ENCODE assay signal across 11 cellular contexts in genomic region chr21:46424062-46424591, GRCh38. TPM values are rescaled to one million over a fixed set of nuclear protein-coding genes. Genes with fewer than 3 reads are reported as not detected.
DNase-seq lines count a peak whose midpoint lies in the region; ATAC-seq and TF ChIP-seq lines count a peak whose summit lies in the region.
"Had no signal": no experiment of that assay in that cellular context is flagged by ENCODE, and none has a peak within 500 bp of the region (broad histone marks: within the 10 kb centered on the region; RNA-seq: fewer than 3 reads in every experiment).

No MANE protein-coding gene starts in this region.

- H3K27me3 ChIP-seq in GM23338 (ENCODE audit: insufficient read depth): no peaks in the 10 kb centered on the region
- no peaks in the 10 kb centered on the region for H3K27me3 ChIP-seq in Peyer's patch
- no peaks in the 10 kb centered on the region for H3K27me3 ChIP-seq in thyroid gland
- H3K27me3 ChIP-seq: SJSA1 had no signal

- no peaks in the 10 kb centered on the region for H4K20me1 ChIP-seq in GM23338 (replicated peaks; ENCODE audit: insufficient read depth)

- 0 out of 2 replicates have a peak, but pooled peaks cover 6% of the 10 kb centered on the region for H3F3A ChIP-seq in GM23338 (replicated peaks; ENCODE audit: low read depth)

- H3K27me3 Mint-ChIP-seq in GM23338 (ENCODE audit: insufficient read depth, low read depth, poor library complexity): peaks cover 15% of the 10 kb centered on the region
- H3K27me3 Mint-ChIP-seq in activated naive CD8-positive, alpha-beta T cell treated with anti-CD3 and anti-CD28 coated beads, Interleukin-2, amount 50 U/mL, for 24 hours: no peaks in the 10 kb centered on the region
- H3K27me3 Mint-ChIP-seq in natural killer cell treated with Interleukin-12 subunit alpha and Interleukin-12 subunit beta and Interleukin-15 and Interleukin-18, amount 100 ng/mL, for 72 hours: no peaks in the 10 kb centered on the region

- TF ChIP-seq CTCF in GM23338 (conservative IDR thresholded peaks at IDR 0.05; ENCODE audit: low read depth in 2 of 2): peak in 1 of 2 experiments; percentile 18; a peak in 1 of 4 replicates
- no peak for TF ChIP-seq CTCF in Peyer's patch (IDR thresholded peaks at IDR 0.05)
- TF ChIP-seq CTCF in thyroid gland (IDR thresholded peaks at IDR 0.05): no peak

- H3K36me3 Mint-ChIP-seq in GM23338 (ENCODE audit: low read depth): peaks cover 47% of the 10 kb centered on the region
- peaks cover 16% of the 10 kb centered on the region for H3K36me3 Mint-ChIP-seq in activated naive CD8-positive, alpha-beta T cell treated with anti-CD3 and anti-CD28 coated beads, Interleukin-2, amount 50 U/mL, for 24 hours (ENCODE audit: low read depth)
- no peaks in the 10 kb centered on the region for H3K36me3 Mint-ChIP-seq in natural killer cell treated with Interleukin-12 subunit alpha and Interleukin-12 subunit beta and Interleukin-15 and Interleukin-18, amount 100 ng/mL, for 72 hours

- intact Hi-C loops in thyroid gland (cut with DNase I): no loop called here

- H3K9me2 ChIP-seq in GM23338 (ENCODE audit: insufficient read depth): no peaks in the 10 kb centered on the region

- 85 to 92% methylated on average over 10 to 12 of the region's 15 CpGs for WGBS in thyroid gland, 2 donors

- H3K4me1 Mint-ChIP-seq in GM23338: peaks cover 31% of the 10 kb centered on the region
- peaks cover 22% of the 10 kb centered on the region for H3K4me1 Mint-ChIP-seq in activated naive CD8-positive, alpha-beta T cell treated with anti-CD3 and anti-CD28 coated beads, Interleukin-2, amount 50 U/mL, for 24 hours
- H3K4me1 Mint-ChIP-seq in natural killer cell treated with Interleukin-12 subunit alpha and Interleukin-12 subunit beta and Interleukin-15 and Interleukin-18, amount 100 ng/mL, for 72 hours (ENCODE audit: low read depth in 2 of 2): peaks cover 13 to 18% of the 10 kb centered on the region in 2 donors

- H3K27ac ChIP-seq in GM23338 (ENCODE audit: low read depth): no peak overlapping the region
- H3K27ac ChIP-seq in Peyer's patch: peak overlapping the region in 3 of 4 donors; percentile 20 to 60 (median 22)
- no peak overlapping the region for H3K27ac ChIP-seq in thyroid gland
- H3K27ac ChIP-seq: epithelial cell of prostate, SJSA1 had no signal

- no peaks in the 10 kb centered on the region; the same call in 2 of the 3 replicates for H3K9me3 Mint-ChIP-seq in GM23338
- H3K9me3 Mint-ChIP-seq in activated naive CD8-positive, alpha-beta T cell treated with anti-CD3 and anti-CD28 coated beads, Interleukin-2, amount 50 U/mL, for 24 hours: no peaks in the 10 kb centered on the region
- H3K9me3 Mint-ChIP-seq in natural killer cell treated with Interleukin-12 subunit alpha and Interleukin-12 subunit beta and Interleukin-15 and Interleukin-18, amount 100 ng/mL, for 72 hours: no peaks in the 10 kb centered on the region

- H3K9me3 ChIP-seq in Peyer's patch (no peaks in the 10 kb centered on the region), thyroid gland (no peaks in the 10 kb centered on the region)
- H3K9me3 ChIP-seq: SJSA1 had no signal

- H3K4me1 ChIP-seq in GM23338 (ENCODE audit: insufficient read depth) (peaks cover 13% of the 10 kb centered on the region), Peyer's patch (no peaks in the 10 kb centered on the region), thyroid gland (no peaks in the 10 kb centered on the region)
- H3K4me1 ChIP-seq: SJSA1 had no signal

- no peak overlapping the region; the same call in 1 of the 2 replicates for H3K27ac Mint-ChIP-seq in GM23338
- peak overlapping the region; percentile 18 for H3K27ac Mint-ChIP-seq in activated naive CD8-positive, alpha-beta T cell treated with anti-CD3 and anti-CD28 coated beads, Interleukin-2, amount 50 U/mL, for 24 hours
- H3K27ac Mint-ChIP-seq in natural killer cell treated with Interleukin-12 subunit alpha and Interleukin-12 subunit beta and Interleukin-15 and Interleukin-18, amount 100 ng/mL, for 72 hours: peak overlapping the region; percentile 76 to 83

- no peak overlapping the region for H3K4me2 ChIP-seq in GM23338

- H2AFZ ChIP-seq in GM23338: no peak overlapping the region

- TF ChIP-seq POLR2A in Peyer's patch (IDR thresholded peaks at IDR 0.05) (no peak), thyroid gland (IDR thresholded peaks at IDR 0.05) (no peak)

- no peak overlapping the region for H3K4me3 Mint-ChIP-seq in GM23338
- H3K4me3 Mint-ChIP-seq in activated naive CD8-positive, alpha-beta T cell treated with anti-CD3 and anti-CD28 coated beads, Interleukin-2, amount 50 U/mL, for 24 hours: no peak overlapping the region
- peak overlapping the region; percentile 60 for H3K4me3 Mint-ChIP-seq in natural killer cell treated with Interleukin-12 subunit alpha and Interleukin-12 subunit beta and Interleukin-15 and Interleukin-18, amount 100 ng/mL, for 72 hours

- H3K79me2 ChIP-seq in GM23338 (replicated peaks; ENCODE audit: insufficient read depth): no peaks in the 10 kb centered on the region

- H3K36me3 ChIP-seq in GM23338 (ENCODE audit: insufficient read depth) (peaks cover 6% of the 10 kb centered on the region), Peyer's patch (peaks cover 0 to 60% (median 0%) of the 10 kb centered on the region in 3 donors), thyroid gland (peaks cover 6 to 21% of the 10 kb centered on the region in 2 donors)

- H3K4me3 ChIP-seq in GM23338 (no peak overlapping the region), Peyer's patch (no peak overlapping the region), thyroid gland (replicated peaks in 1 of 3) (no peak overlapping the region)
- H3K4me3 ChIP-seq: SJSA1 had no signal

- DNase-seq in GM23338 (ENCODE audit: low spot score) (no peak), Peyer's patch (no peak), cerebellar nuclear complex (lab: John Stamatoyannopoulos, UW) (no peak), thyroid gland (no peak), NCI-H1105 treated with DMSO at 0.1 percent for 48 hours (lab: John Stamatoyannopoulos, UW) (no peak)
- DNase-seq in activated naive CD8-positive, alpha-beta T cell treated with anti-CD3 and anti-CD28 coated beads, Interleukin-2, amount 50 U/mL, for 24 hours: peak; percentile 24
- DNase-seq in natural killer cell treated with Interleukin-12 subunit alpha and Interleukin-12 subunit beta and Interleukin-15 and Interleukin-18, amount 100 ng/mL, for 72 hours (ENCODE audit: low spot score): no peak
- DNase-seq: DMS 273 treated with DMSO at 0.1 percent for 48 hours, NCI-H510A had no signal

- peak; percentile 61 for ATAC-seq in GM23338
- peak; percentile 35 for ATAC-seq in activated naive CD8-positive, alpha-beta T cell treated with anti-CD3 and anti-CD28 coated beads, Interleukin-2, amount 50 U/mL, for 24 hours
- ATAC-seq in natural killer cell treated with Interleukin-12 subunit alpha and Interleukin-12 subunit beta and Interleukin-15 and Interleukin-18, amount 100 ng/mL, for 72 hours: peak; percentile 63 to 66

TF ChIP-seq in GM23338, 12 proteins besides CTCF, POLR2A, EP300 and RAD21 (continues in another document):
- TF ChIP-seq JUNB (IDR thresholded peaks at IDR 0.05; ENCODE audit: unreplicated experiment): no peak
- no peak for TF ChIP-seq CREB1 (CRISPR knock-in tag; IDR thresholded peaks at IDR 0.05; ENCODE audit: low read depth)

RNA-seq across cellular contexts. Expression of gene DIP2A, which starts 34.6 kb away (rescaled TPM):
- 34.4 and 36.3 TPM in 2 replicates for total RNA-seq in GM23338 (2014; rRNA removed; shearing (Covaris generic))
- 15.9 and 18.5 TPM in 2 replicates for polyA plus RNA-seq in GM23338 (2016; fragmentation: Nextera tagmentation; extraction: Ambion mirVana)
- total RNA-seq in Peyer's patch: 100 to 1,000 TPM in 1 of 4 donors, 10 to 100 TPM in 3; 69.9 to 108 (median 85.3) TPM
- total RNA-seq in natural killer cell treated with Interleukin-12 subunit alpha and Interleukin-12 subunit beta and Interleukin-15 and Interleukin-18, amount 100 ng/mL, for 72 hours: 10 to 100 TPM; 39.4 to 71.6 TPM
- 10 to 100 TPM; 35.1 to 56.3 (median 42.9) TPM for total RNA-seq in thyroid gland

Comparison
In these comparisons a context has a peak if more than half of its experiments do, and no peak if none do; other contexts are left out.
1. H3K27ac ChIP-seq: peak in Peyer's patch (3 of 4); none in GM23338 (single experiment) and thyroid gland (0 of 3).
2. Peak in every context shown above with its lines, with median percentiles within 50 percentile points of each other: ATAC-seq.